Comparison of ENCODE assay signal across 8 cellular contexts in genomic region chr17:64145460-64145750, GRCh38. TPM values are rescaled to one million over a fixed set of nuclear protein-coding genes. Genes with fewer than 3 reads are reported as not detected.
DNase-seq lines count a peak whose midpoint lies in the region; ATAC-seq, FAIRE-seq and TF ChIP-seq lines count a peak whose summit lies in the region.

No MANE protein-coding gene starts in this region.

- intact Hi-C loops in K562 (cut with micrococcal nuclease) = loop anchor here (5.0 to 10.0 kb wide), 2 partner anchors 117 to 371 kb away; partner anchors contain the start of genes CCDC47, DDX42 and TEX2

- in situ Hi-C loops in K562 (cut with MboI) = no loop called here

- H3K9me1 ChIP-seq in K562 (ENCODE audit: control insufficient read depth, insufficient read depth, low read length) = no peaks in the 10 kb centered on the region

- peak overlapping the region; percentile 71 for H3K4me3 ChIP-seq in AG04449 (ENCODE audit: low read depth, low read length)
- peak overlapping the region; percentile 53 for H3K4me3 ChIP-seq in HEK293 (ENCODE audit: low read depth, low read length)
- peak overlapping the region; percentile 64 for H3K4me3 ChIP-seq in K562
- peak overlapping the region; percentile 81 for H3K4me3 ChIP-seq in mesodermal cell (ENCODE audit: extremely low read depth, insufficient read depth, low read length, poor library complexity, severe bottlenecking)

- no peak for TF ChIP-seq RAD21 in K562 (CRISPR knock-in tag; conservative IDR thresholded peaks at IDR 0.05 in 1 of 2, IDR thresholded peaks at IDR 0.05 in 1 of 2)

- H3K4me1 ChIP-seq in HEK293 (ENCODE audit: control insufficient read depth, insufficient read depth, low read length) (no peaks in the 10 kb centered on the region), K562 (replicated peaks in 1 of 2; ENCODE audit: control insufficient read depth in 2 of 2, insufficient read depth in 2 of 2, low read length in 2 of 2) (peaks cover 9 to 17% of the 10 kb centered on the region in 2 experiments; a peak in 4 of 5 replicates), mesodermal cell (ENCODE audit: control insufficient read depth, insufficient read depth, low read length, poor library complexity, severe bottlenecking) (peaks cover 3% of the 10 kb centered on the region)

- POLR2A ChIA-PET in AG04449 (lab: Yijun Ruan, JAX) = interaction anchor here (0.6 to 3.2 kb wide), 29 partner anchors 10 to 361 kb away, joined by 3 to 35 read pairs (median 6); partner anchors contain the start of genes CEP95, DDX5, ERN1 and TEX2
- POLR2A ChIA-PET in HEK293 (lab: Yijun Ruan, JAX) = interaction anchor here (0.6 to 2.7 kb wide), 36 partner anchors 8 to 372 kb away, joined by 3 to 19 read pairs (median 5); partner anchors contain the start of genes CCDC47, DDX5, ERN1 and GH1
- POLR2A ChIA-PET in K562 (lab: Yijun Ruan, JAX) = interaction anchor here (0.6 to 4.4 kb wide), 50 partner anchors 9 to 352 kb away, joined by 3 to 35 read pairs (median 5); partner anchors contain the start of genes ERN1 and POLG2

- H3K9me3 ChIP-seq in HEK293 (ENCODE audit: control insufficient read depth, insufficient read depth, low read depth, low read length) = no peaks in the 10 kb centered on the region
- no peaks in the 10 kb centered on the region for H3K9me3 ChIP-seq in K562 (replicated peaks; ENCODE audit: control insufficient read depth, insufficient read depth, low read depth, low read length)
- H3K9me3 ChIP-seq in mesodermal cell (ENCODE audit: control insufficient read depth, low read length) = no peaks in the 10 kb centered on the region

- H3K36me3 ChIP-seq in HEK293 (ENCODE audit: control insufficient read depth in 2 of 2, insufficient read depth in 1 of 2, low read length in 2 of 2) (peaks cover 0 to 26% of the 10 kb centered on the region in 2 experiments; a peak in 2 of 3 replicates), K562 (ENCODE audit: control insufficient read depth, insufficient read depth, low read length) (peaks cover 41% of the 10 kb centered on the region), mesodermal cell (ENCODE audit: control insufficient read depth, insufficient read depth, low read length) (peaks cover 23% of the 10 kb centered on the region)

- TF ChIP-seq POLR2A in K562 (conservative IDR thresholded peaks at IDR 0.05) = no peak

- CTCF ChIA-PET in AG04449 (lab: Yijun Ruan, JAX) (interaction anchor here (1.3 to 27.2 kb wide), 6 partner anchors 9 to 136 kb away, joined by 4 to 1118 read pairs (median 43); partner anchors contain the start of gene ICAM2), HEK293 (lab: Yijun Ruan, JAX) (interaction anchor here (0.7 to 8.1 kb wide), 9 partner anchors 13 to 275 kb away, joined by 3 to 59 read pairs (median 6); no protein-coding TSS in a partner anchor), K562 (lab: Yijun Ruan, JAX; ENCODE audit: low intra/inter-chr PET ratio) (no interaction called here)

- BruUV-seq in K562 (replicated peaks; lab: Mats Ljungman, UMichigan) = no TSS peak

- H3K27ac ChIP-seq in HEK293 (ENCODE audit: extremely low read depth, low read depth, low read length) = no peak overlapping the region
- peak overlapping the region; percentile 58 for H3K27ac ChIP-seq in K562 (ENCODE audit: extremely low read depth, low read depth, low read length)
- peak overlapping the region; percentile 91 for H3K27ac ChIP-seq in mesodermal cell (ENCODE audit: low read depth, low read length, severe bottlenecking)

- no peaks in the 10 kb centered on the region for H3K27me3 ChIP-seq in K562 (ENCODE audit: control insufficient read depth in 2 of 2, insufficient read depth in 2 of 2, low read length in 2 of 2)

- DNase-seq in AG04449 (ENCODE audit: low read depth, low spot score) (no peak), K562 (ENCODE audit: extremely low read depth in 1 of 4, low spot score in 3 of 4) (no peak), D721Med (ENCODE audit: insufficient read length, low spot score) (no peak), GM19238 (ENCODE audit: insufficient read length, low spot score) (no peak), DMS79 treated with DMSO at 0.1 percent for 48 hours (lab: John Stamatoyannopoulos, UW) (no peak), OCI-M2 (lab: John Stamatoyannopoulos, UW; ENCODE audit: unreplicated experiment) (no peak)

- no peaks in the 10 kb centered on the region for H4K20me1 ChIP-seq in K562 (replicated peaks; ENCODE audit: control insufficient read depth, insufficient read depth, low read length)

- H3K79me2 ChIP-seq in K562 (ENCODE audit: control insufficient read depth, insufficient read depth, low read length) = peaks cover 25% of the 10 kb centered on the region

- 0% methylated on average over 10 of the region's 10 CpGs for whole genome bisulfite sequencing in K562 (ENCODE audit: insufficient coverage, low coverage, missing lambda C conversion rate)
- 0% methylated on average over 6 to 10 of the region's 10 CpGs for WGBS in mesodermal cell (ENCODE audit: insufficient coverage in 2 of 2), 2 experiments

- peak; percentile 8 for TF ChIP-seq CTCF in AG04449 (IDR thresholded peaks at IDR 0.05; ENCODE audit: insufficient read depth, low read length, missing control alignments)
- TF ChIP-seq CTCF in HEK293 (tag by site-specific recombination; IDR thresholded peaks at IDR 0.05) = no peak
- no peak; a peak in 1 of 6 replicates for TF ChIP-seq CTCF in K562 (IDR thresholded peaks at IDR 0.05 in 2 of 3, conservative IDR thresholded peaks at IDR 0.05 in 1 of 3; ENCODE audit: insufficient read depth in 2 of 3, low read depth in 1 of 3, low read length in 3 of 3)
- no peak for TF ChIP-seq CTCF in D721Med (IDR thresholded peaks at IDR 0.05; ENCODE audit: insufficient read depth, missing control alignments)

- ATAC-seq in K562 = no peak

- peak overlapping the region; percentile 72 to 94 for H3K9ac ChIP-seq in K562 (ENCODE audit: insufficient read depth in 1 of 2, low read depth in 2 of 2, low read length in 2 of 2)

- TF ChIP-seq EP300 in K562 (IDR thresholded peaks at IDR 0.05; ENCODE audit: low read length) = no peak

- FAIRE-seq in K562 (lab: Jason Lieb, UNC) = no peak
- FAIRE-seq in D721Med (lab: Jason Lieb, UNC) = no peak

- H3K4me2 ChIP-seq in K562 (ENCODE audit: insufficient read depth, low read length) = peak overlapping the region; percentile 87

- H2AFZ ChIP-seq in K562 (ENCODE audit: low read depth, low read length) = peak overlapping the region; percentile 86

TF ChIP-seq in HEK293, 187 proteins besides CTCF, POLR2A, EP300 and RAD21 (continues in another document):
- TF ChIP-seq ZNF138 (tag by site-specific recombination; IDR thresholded peaks at IDR 0.05; ENCODE audit: borderline replicate concordance) = no peak
- no peak for TF ChIP-seq ZBTB17 (tag by site-specific recombination; IDR thresholded peaks at IDR 0.05)
- no peak for TF ChIP-seq KLF9 (tag by site-specific recombination; IDR thresholded peaks at IDR 0.05; ENCODE audit: low read depth)
- no peak for TF ChIP-seq ZNF184 (tag by site-specific recombination; IDR thresholded peaks at IDR 0.05)
- no peak for TF ChIP-seq ZNF416 (tag by site-specific recombination; IDR thresholded peaks at IDR 0.05)
- TF ChIP-seq GLI2 (tag by site-specific recombination; IDR thresholded peaks at IDR 0.05; ENCODE audit: borderline replicate concordance, low read depth) = no peak
- TF ChIP-seq ZXDB (tag by site-specific recombination; IDR thresholded peaks at IDR 0.05) = no peak
- peak; percentile 51 for TF ChIP-seq PRDM1 (tag by site-specific recombination; IDR thresholded peaks at IDR 0.05)
- TF ChIP-seq ZBTB20 (tag by site-specific recombination; IDR thresholded peaks at IDR 0.05) = peak; percentile 41; the same call in 1 of the 2 replicates

TF ChIP-seq in K562, 482 proteins besides CTCF, POLR2A, EP300 and RAD21 (continues in another document):
- 0 out of 2 replicates have a peak, but pooled peaks have one; percentile 9 for TF ChIP-seq SMC3 (conservative IDR thresholded peaks at IDR 0.05; ENCODE audit: insufficient read depth, low read depth, low read length)
- TF ChIP-seq DEAF1 (CRISPR knock-in tag; IDR thresholded peaks at IDR 0.05) = no peak

RNA-seq across cellular contexts. Expression of gene ERN1, which starts 15.5 kb away (rescaled TPM):
- total RNA-seq in K562 (2011; cell fraction: chromatin; rRNA removed; ENCODE audit: low replicate concordance) = 41.9 and 57.7 TPM in 2 replicates
- 29.5 and 31.2 TPM in 2 replicates for total RNA-seq in K562 (2011; cell fraction: nucleolus; rRNA removed)
- total RNA-seq in K562 (2011; cell fraction: nucleoplasm; rRNA removed) = 35.3 and 46.4 TPM in 2 replicates
- total RNA-seq in K562 (2014; rRNA removed) = 7.9 and 10.2 TPM in 2 replicates
- total RNA-seq in K562 (2014; rRNA removed; fragmentation: Illumina TruSeq; extraction: Trizol) = 7.3 and 12.3 TPM in 2 replicates
- total RNA-seq in K562 (2015; rRNA removed; fragmentation: Illumina TruSeq; extraction: Trizol) = 5.4 TPM in 2 replicates
- total RNA-seq in K562 (2021) = 19.2 and 22.5 TPM in 2 replicates
- polyA plus RNA-seq in K562 (2011; rRNA removed) = 9.1 and 11.3 TPM in 2 replicates
- 3.3 and 5.2 TPM in 2 replicates for polyA plus RNA-seq in K562 (2011; cell fraction: cytosol; rRNA removed)
- 9.2 and 9.7 TPM in 2 replicates for polyA plus RNA-seq in K562 (2011; cell fraction: nucleus; rRNA removed)
- polyA plus RNA-seq in K562 (2012) = 5.1 and 14.2 TPM in 2 replicates
- 6.6 and 8.2 TPM in 2 replicates for polyA plus RNA-seq in K562 (2014; fragmentation: Illumina TruSeq; extraction: Trizol)
- polyA plus RNA-seq in K562 (2014; fragmentation: Nextera tagmentation; extraction: Ambion mirVana) = 1 to 10 TPM; 2.1 to 4.3 TPM
- polyA plus RNA-seq in K562 (2014; rRNA removed) = 7.0 and 8.6 TPM in 2 replicates
- polyA minus RNA-seq in K562 (2011; rRNA and poly(A)+ RNA removed) = 8.2 and 11.4 TPM in 2 replicates
- polyA minus RNA-seq in K562 (2011; cell fraction: cytosol; rRNA and poly(A)+ RNA removed) = 4.9 and 5.2 TPM in 2 replicates
- 8.3 and 12.1 TPM in 2 replicates for polyA minus RNA-seq in K562 (2011; cell fraction: nucleus; rRNA and poly(A)+ RNA removed)
- 4.1 TPM for polyA plus RNA-seq in mesodermal cell (2013, experiment 1 of 2)
- polyA plus RNA-seq in mesodermal cell (2013, experiment 2 of 2) = 4.7 TPM
